Comparison of ENCODE assay signal across 8 cellular contexts in genomic region chr1:25232027-25232865, GRCh38. TPM values are rescaled to one million over a fixed set of nuclear protein-coding genes. Genes with fewer than 3 reads are reported as not detected.
A peak's percentile ranks its signal among the peaks of the same experiment; 100 is the strongest.
DNase-seq lines count a peak whose midpoint lies in the region; ATAC-seq and TF ChIP-seq lines count a peak whose summit lies in the region.

SYF2 (minus strand) TSS chr1:25232502; CDS start chr1:25232467, 35 bp downstream.

- TF ChIP-seq CTCF in WI38 (IDR thresholded peaks at IDR 0.05; ENCODE audit: low read depth, low read length) (no peak), cardiac fibroblast (IDR thresholded peaks at IDR 0.05; ENCODE audit: low read depth, low read length) (no peak)

- no peak within 1 kb of the TSS for H3K4me3 Mint-ChIP-seq in immature natural killer cell

- H3K4me1 Mint-ChIP-seq in immature natural killer cell: peaks cover 0 to 15% of the 10 kb centered on the region in 2 donors

- no peak within 1 kb of the TSS for H3K27ac Mint-ChIP-seq in immature natural killer cell

- no peaks in the 10 kb centered on the region for H3K27me3 Mint-ChIP-seq in immature natural killer cell (ENCODE audit: low read depth in 3 of 3)

- in situ Hi-C loops in ACHN (cut with HindIII; ENCODE audit: low pct_ligation_motif_present, low pct_unique_long_range_greater_than_20kb, low sequenced_read_pairs): no loop called here

- peak within 1 kb of the TSS; percentile 98 for H3K4me3 ChIP-seq in WI38 (ENCODE audit: low read depth, low read length)
- peak within 1 kb of the TSS; percentile 95 to 98 for H3K4me3 ChIP-seq in cardiac fibroblast (replicated peaks in 1 of 2; ENCODE audit: low read depth in 2 of 2, low read length in 2 of 2)

- H3K36me3 Mint-ChIP-seq in immature natural killer cell: peaks cover 11 to 25% (median 19%) of the 10 kb centered on the region in 3 donors

- ATAC-seq in GM18909 (IDR thresholded peaks at IDR 0.05; ENCODE audit: poor library complexity, unreplicated experiment) (peak; percentile 79), HG03175 (IDR thresholded peaks at IDR 0.05; ENCODE audit: unreplicated experiment) (peak; percentile 76)

- no peaks in the 10 kb centered on the region for H3K9me3 Mint-ChIP-seq in immature natural killer cell

- peak; percentile 89 for DNase-seq in ACHN
- peak; percentile 96 for DNase-seq in NCI-H2227 treated with DMSO at 0.1 percent for 48 hours (lab: John Stamatoyannopoulos, UW)
- DNase-seq in cardiac fibroblast (ENCODE audit: low read depth in 2 of 2): peak; percentile 93 to 96
- peak; percentile 89 to 91 (median 91) for DNase-seq in immature natural killer cell
- DNase-seq in smooth muscle cell of the brain vasculature (ENCODE audit: low read depth, low spot score): peak; percentile 83

RNA-seq across cellular contexts. Expression of gene SYF2, which starts in this region (rescaled TPM):
- polyA plus RNA-seq in immature natural killer cell: 10 to 100 TPM; 65.6 to 82.8 (median 75.9) TPM

Comparison
In these comparisons a context has a peak if more than half of its experiments do, and no peak if none do; other contexts are left out.
1. Peak in every context shown above with its lines: DNase-seq, ATAC-seq and H3K4me3 ChIP-seq.